Comparison of ENCODE assay signal across 35 cellular contexts in genomic region chr19:30673336-30673735, GRCh38.
"Had no signal": no experiment of that assay in that cellular context is flagged by ENCODE, and none has a peak within 500 bp of the region (broad histone marks: within the 10 kb centered on the region; RNA-seq: fewer than 3 reads in every experiment).

No MANE protein-coding gene starts in this region.

- H3K36me3 ChIP-seq: ascending aorta, cardiac muscle cell had no signal

- H3K27ac Mint-ChIP-seq: activated B cell treated with CpG ODN at 0.5 μM for 24 hours; activated CD4-positive, alpha-beta memory T cell treated with anti-CD3 and anti-CD28 coated beads, Interleukin-2, amount 10 ng/mL, durations not matched to agents 7 days and 5 days; activated CD4-positive, alpha-beta T cell treated with anti-CD3 and anti-CD28 coated beads, Interleukin-2, amount 10 ng/mL, durations not matched to agents 7 days and 5 days; activated CD8-positive, alpha-beta memory T cell treated with anti-CD3 and anti-CD28 coated beads, Interleukin-2, amount 10 ng/mL, durations not matched to agents 7 days and 5 days; activated CD8-positive, alpha-beta T cell treated with anti-CD3 and anti-CD28 coated beads, Interleukin-2, amount 10 ng/mL, durations not matched to agents 7 days and 5 days; activated naive CD4-positive, alpha-beta T cell treated with anti-CD3 and anti-CD28 coated beads, Interleukin-2, amount 10 ng/mL, durations not matched to agents 7 days and 5 days; activated naive CD4-positive, alpha-beta T cell treated with anti-CD3 and anti-CD28 coated beads, Interleukin-2, amount 50 U/mL, for 24 hours; activated naive CD8-positive, alpha-beta T cell; activated naive CD8-positive, alpha-beta T cell treated with anti-CD3 and anti-CD28 coated beads, Interleukin-2, amount 10 ng/mL, durations not matched to agents 7 days and 5 days; activated naive CD8-positive, alpha-beta T cell treated with anti-CD3 and anti-CD28 coated beads, Interleukin-2, amount 50 U/mL, for 24 hours; activated T-cell treated with anti-CD3 and anti-CD28 coated beads, Interleukin-2, amount 50 U/mL, for 24 hours; activated T-helper 2 cell treated with anti-CD3 and anti-CD28 coated beads, Interferon-gamma antibody, Interleukin-2, Interleukin-4, amounts not matched to agents 10 μg/mL and 5 μg/mL and 100 μg/mL, durations not matched to agents 14 hours and 24 hours and 36 hours; T-helper 1 cell treated with Interleukin-12 subunit alpha and Interleukin-12 subunit beta and Interleukin-4 antibody, amounts not matched to agents 30 μg/mL and 1 μg/mL, for 36 hours; T-helper 2 cell treated with Interferon-gamma antibody and Interleukin-4, amounts not matched to agents 5 μg/mL and 100 μg/mL, for 36 hours had no signal

- H3K4me1 ChIP-seq: ascending aorta had no signal

- H3K4me1 Mint-ChIP-seq: activated B cell treated with CpG ODN at 0.5 μM for 24 hours; activated CD4-positive, alpha-beta memory T cell treated with anti-CD3 and anti-CD28 coated beads, Interleukin-2, amount 10 ng/mL, durations not matched to agents 7 days and 5 days; activated CD4-positive, alpha-beta T cell treated with anti-CD3 and anti-CD28 coated beads, Interleukin-2, amount 10 ng/mL, durations not matched to agents 7 days and 5 days; activated CD8-positive, alpha-beta memory T cell treated with anti-CD3 and anti-CD28 coated beads, Interleukin-2, amount 10 ng/mL, durations not matched to agents 7 days and 5 days; activated naive CD4-positive, alpha-beta T cell treated with anti-CD3 and anti-CD28 coated beads, Interleukin-2, amount 10 ng/mL, durations not matched to agents 7 days and 5 days; activated naive CD4-positive, alpha-beta T cell treated with anti-CD3 and anti-CD28 coated beads, Interleukin-2, amount 50 U/mL, for 24 hours; activated naive CD8-positive, alpha-beta T cell treated with anti-CD3 and anti-CD28 coated beads, Interleukin-2, amount 10 ng/mL, durations not matched to agents 7 days and 5 days; activated naive CD8-positive, alpha-beta T cell treated with anti-CD3 and anti-CD28 coated beads, Interleukin-2, amount 50 U/mL, for 24 hours; central memory CD8-positive, alpha-beta T cell had no signal

- DNase-seq: activated B cell treated with CpG ODN at 0.5 μM for 24 hours; activated CD4-positive, alpha-beta memory T cell treated with anti-CD3 and anti-CD28 coated beads, Interleukin-2, amount 10 ng/mL, durations not matched to agents 7 days and 5 days; activated CD4-positive, alpha-beta T cell treated with anti-CD3 and anti-CD28 coated beads for 4 hours; activated CD4-positive, alpha-beta T cell treated with anti-CD3 and anti-CD28 coated beads, Interleukin-2, amount 10 ng/mL, durations not matched to agents 7 days and 5 days; activated CD4-positive, alpha-beta T cell treated with anti-CD3 and anti-CD28 coated beads, Interleukin-2, amount 50 U/mL, for 48 hours; activated CD4-positive, CD25-positive, alpha-beta regulatory T cell treated with anti-CD3 and anti-CD28 coated beads, Interleukin-2, amount 50 U/mL, for 72 hours; activated CD8-positive, alpha-beta memory T cell treated with anti-CD3 and anti-CD28 coated beads for 24 hours; activated CD8-positive, alpha-beta memory T cell treated with anti-CD3 and anti-CD28 coated beads, Interleukin-2, amount 10 ng/mL, durations not matched to agents 7 days and 5 days; activated CD8-positive, alpha-beta memory T cell treated with anti-CD3 and anti-CD28 coated beads, Interleukin-2, amount 50 U/mL, for 48 hours; activated CD8-positive, alpha-beta T cell treated with anti-CD3 and anti-CD28 coated beads, Interleukin-2, amount 10 ng/mL, durations not matched to agents 7 days and 5 days; activated effector memory CD4-positive, alpha-beta T cell treated with Interleukin-2 at 50 U/mL for 16 hours; activated gamma-delta T cell; activated naive CD4-positive, alpha-beta T cell treated with anti-CD3 and anti-CD28 coated beads, Interleukin-2, amount 10 ng/mL, durations not matched to agents 7 days and 5 days; activated naive CD4-positive, alpha-beta T cell treated with Interleukin-2 at 50 U/mL for 16 hours; activated naive CD8-positive, alpha-beta T cell treated with anti-CD3 and anti-CD28 coated beads, Interleukin-2, amount 10 ng/mL, durations not matched to agents 7 days and 5 days; activated naive CD8-positive, alpha-beta T cell treated with anti-CD3 and anti-CD28 coated beads, Interleukin-2, amount 50 U/mL, for 24 hours; activated T-cell treated with anti-CD3 and anti-CD28 coated beads, Interleukin-2, amount 50 U/mL, for 24 hours; activated T-cell treated with anti-CD3 and anti-CD28 coated beads, Interleukin-2, amount 50 U/mL, for 48 hours; amygdala; anterior cingulate cortex; caudate nucleus; cerebellar nuclear complex; T-helper 1 cell; T-helper 2 cell; T-helper 9 cell had no signal

- H3K9me3 ChIP-seq: ascending aorta had no signal

- H3K27me3 ChIP-seq: ascending aorta had no signal

- ATAC-seq: activated CD8-positive, alpha-beta memory T cell treated with anti-CD3 and anti-CD28 coated beads, Interleukin-2, amount 10 ng/mL, durations not matched to agents 7 days and 5 days; activated CD8-positive, alpha-beta T cell treated with anti-CD3 and anti-CD28 coated beads, Interleukin-2, amount 10 ng/mL, durations not matched to agents 7 days and 5 days; activated naive CD8-positive, alpha-beta T cell treated with anti-CD3 and anti-CD28 coated beads, Interleukin-2, amount 50 U/mL, for 24 hours had no signal

- H3K4me3 Mint-ChIP-seq: activated B cell treated with CpG ODN at 0.5 μM for 24 hours; activated CD4-positive, alpha-beta memory T cell treated with anti-CD3 and anti-CD28 coated beads, Interleukin-2, amount 10 ng/mL, durations not matched to agents 7 days and 5 days; activated CD4-positive, alpha-beta T cell treated with anti-CD3 and anti-CD28 coated beads, Interleukin-2, amount 10 ng/mL, durations not matched to agents 7 days and 5 days; activated CD8-positive, alpha-beta memory T cell treated with anti-CD3 and anti-CD28 coated beads, Interleukin-2, amount 10 ng/mL, durations not matched to agents 7 days and 5 days; activated CD8-positive, alpha-beta T cell treated with anti-CD3 and anti-CD28 coated beads, Interleukin-2, amount 10 ng/mL, durations not matched to agents 7 days and 5 days; activated naive CD4-positive, alpha-beta T cell treated with anti-CD3 and anti-CD28 coated beads, Interleukin-2, amount 10 ng/mL, durations not matched to agents 7 days and 5 days; activated naive CD4-positive, alpha-beta T cell treated with anti-CD3 and anti-CD28 coated beads, Interleukin-2, amount 50 U/mL, for 24 hours; activated naive CD8-positive, alpha-beta T cell; activated naive CD8-positive, alpha-beta T cell treated with anti-CD3 and anti-CD28 coated beads, Interleukin-2, amount 10 ng/mL, durations not matched to agents 7 days and 5 days; activated naive CD8-positive, alpha-beta T cell treated with anti-CD3 and anti-CD28 coated beads, Interleukin-2, amount 50 U/mL, for 24 hours; activated T-cell treated with anti-CD3 and anti-CD28 coated beads, Interleukin-2, amount 50 U/mL, for 24 hours; brain; central memory CD8-positive, alpha-beta T cell; T-helper 1 cell treated with Interleukin-12 subunit alpha and Interleukin-12 subunit beta and Interleukin-4 antibody, amounts not matched to agents 30 μg/mL and 1 μg/mL, for 36 hours; T-helper 2 cell treated with Interferon-gamma antibody and Interleukin-4, amounts not matched to agents 5 μg/mL and 100 μg/mL, for 36 hours had no signal

- H3K27ac ChIP-seq: ascending aorta, cardiac muscle cell, VCaP had no signal

- H3K27me3 Mint-ChIP-seq: activated CD4-positive, alpha-beta memory T cell treated with anti-CD3 and anti-CD28 coated beads, Interleukin-2, amount 10 ng/mL, durations not matched to agents 7 days and 5 days; activated CD4-positive, alpha-beta T cell treated with anti-CD3 and anti-CD28 coated beads, Interleukin-2, amount 10 ng/mL, durations not matched to agents 7 days and 5 days; activated CD8-positive, alpha-beta memory T cell treated with anti-CD3 and anti-CD28 coated beads, Interleukin-2, amount 10 ng/mL, durations not matched to agents 7 days and 5 days had no signal

- H3K36me3 Mint-ChIP-seq: activated CD8-positive, alpha-beta memory T cell treated with anti-CD3 and anti-CD28 coated beads, Interleukin-2, amount 10 ng/mL, durations not matched to agents 7 days and 5 days; activated naive CD4-positive, alpha-beta T cell treated with anti-CD3 and anti-CD28 coated beads, Interleukin-2, amount 10 ng/mL, durations not matched to agents 7 days and 5 days; activated naive CD4-positive, alpha-beta T cell treated with anti-CD3 and anti-CD28 coated beads, Interleukin-2, amount 50 U/mL, for 24 hours; activated naive CD8-positive, alpha-beta T cell; activated naive CD8-positive, alpha-beta T cell treated with anti-CD3 and anti-CD28 coated beads, Interleukin-2, amount 10 ng/mL, durations not matched to agents 7 days and 5 days; brain had no signal

- H3K9me3 Mint-ChIP-seq: activated B cell treated with CpG ODN at 0.5 μM for 24 hours; activated CD4-positive, alpha-beta memory T cell treated with anti-CD3 and anti-CD28 coated beads, Interleukin-2, amount 10 ng/mL, durations not matched to agents 7 days and 5 days; activated CD4-positive, alpha-beta T cell treated with anti-CD3 and anti-CD28 coated beads, Interleukin-2, amount 10 ng/mL, durations not matched to agents 7 days and 5 days; activated naive CD4-positive, alpha-beta T cell treated with anti-CD3 and anti-CD28 coated beads, Interleukin-2, amount 10 ng/mL, durations not matched to agents 7 days and 5 days; activated naive CD4-positive, alpha-beta T cell treated with anti-CD3 and anti-CD28 coated beads, Interleukin-2, amount 50 U/mL, for 24 hours; activated naive CD8-positive, alpha-beta T cell treated with anti-CD3 and anti-CD28 coated beads, Interleukin-2, amount 10 ng/mL, durations not matched to agents 7 days and 5 days; activated naive CD8-positive, alpha-beta T cell treated with anti-CD3 and anti-CD28 coated beads, Interleukin-2, amount 50 U/mL, for 24 hours; activated T-cell treated with anti-CD3 and anti-CD28 coated beads, Interleukin-2, amount 50 U/mL, for 24 hours; activated T-helper 2 cell treated with anti-CD3 and anti-CD28 coated beads, Interferon-gamma antibody, Interleukin-2, Interleukin-4, amounts not matched to agents 10 μg/mL and 5 μg/mL and 100 μg/mL, durations not matched to agents 14 hours and 24 hours and 36 hours; central memory CD8-positive, alpha-beta T cell; T-helper 1 cell treated with Interleukin-12 subunit alpha and Interleukin-12 subunit beta and Interleukin-4 antibody, amounts not matched to agents 30 μg/mL and 1 μg/mL, for 36 hours; T-helper 2 cell treated with Interferon-gamma antibody and Interleukin-4, amounts not matched to agents 5 μg/mL and 100 μg/mL, for 36 hours had no signal

- H3K4me3 ChIP-seq: ascending aorta, cardiac muscle cell had no signal
